8 cellular contexts compared by ENCODE assay signal in genomic region chrX:107826286-107827136, GRCh38. TPM values are rescaled to one million over a fixed set of nuclear protein-coding genes. Genes with fewer than 3 reads are reported as not detected.
DNase-seq lines count a peak whose midpoint lies in the region; ATAC-seq and TF ChIP-seq lines count a peak whose summit lies in the region.

No MANE protein-coding gene starts in this region.

- H3K79me1 ChIP-seq in trophoblast cell (ENCODE audit: low read length), result no peaks in the 10 kb centered on the region

- no peak overlapping the region for H2BK12ac ChIP-seq in trophoblast cell (ENCODE audit: low read length)

- TF ChIP-seq POLR2A in Peyer's patch (IDR thresholded peaks at IDR 0.05), result no peak
- TF ChIP-seq POLR2A in heart left ventricle (IDR thresholded peaks at IDR 0.05), result no peak

- peak overlapping the region; percentile 47 to 64 (median 55) for H3K4me3 ChIP-seq in Peyer's patch
- peak overlapping the region; percentile 31 to 70 (median 58) for H3K4me3 ChIP-seq in heart left ventricle
- H3K4me3 ChIP-seq in trophoblast cell (ENCODE audit: low read depth, low read length), result peak overlapping the region; percentile 77

- no peak overlapping the region for H2BK120ac ChIP-seq in trophoblast cell (ENCODE audit: insufficient read depth, low read length, poor library complexity)

- H3K27me3 Mint-ChIP-seq in activated naive CD8-positive, alpha-beta T cell treated with anti-CD3 and anti-CD28 coated beads for 36 hours, result no peaks in the 10 kb centered on the region

- no peak overlapping the region for H3K18ac ChIP-seq in trophoblast cell (ENCODE audit: low read length)

- no peak overlapping the region for H3K9ac ChIP-seq in trophoblast cell (ENCODE audit: low read length)

- no peaks in the 10 kb centered on the region for H3K4me1 ChIP-seq in Peyer's patch
- H3K4me1 ChIP-seq in heart left ventricle, result peaks cover 0 to 5% (median 0%) of the 10 kb centered on the region in 12 donors
- no peaks in the 10 kb centered on the region for H3K4me1 ChIP-seq in trophoblast cell (ENCODE audit: control insufficient read depth in 1 of 2, insufficient read depth in 2 of 2, low read length in 2 of 2)

- H3K9me3 ChIP-seq in Peyer's patch (no peaks in the 10 kb centered on the region), heart left ventricle (no peaks in the 10 kb centered on the region), trophoblast cell (ENCODE audit: insufficient read depth, low read depth, low read length) (no peaks in the 10 kb centered on the region)

- no peak overlapping the region for H3K4ac ChIP-seq in trophoblast cell (ENCODE audit: low read depth, low read length)

- peak overlapping the region; percentile 79 for H3K4me3 Mint-ChIP-seq in activated naive CD8-positive, alpha-beta T cell treated with anti-CD3 and anti-CD28 coated beads for 36 hours

- H3K79me2 ChIP-seq in trophoblast cell (ENCODE audit: control insufficient read depth, insufficient read depth, low read length, poor library complexity), result no peaks in the 10 kb centered on the region

- no peak overlapping the region for H4K91ac ChIP-seq in trophoblast cell (ENCODE audit: low read depth, low read length)

- H3K36me3 ChIP-seq in Peyer's patch, result no peaks in the 10 kb centered on the region
- H3K36me3 ChIP-seq in heart left ventricle, result no peaks in the 10 kb centered on the region
- H3K36me3 ChIP-seq in trophoblast cell (ENCODE audit: control insufficient read depth in 1 of 2, insufficient read depth in 2 of 2, low read length in 2 of 2), result no peaks in the 10 kb centered on the region

- no peak overlapping the region for H3K23ac ChIP-seq in trophoblast cell (ENCODE audit: low read length)

- H3K27ac Mint-ChIP-seq in activated naive CD8-positive, alpha-beta T cell treated with anti-CD3 and anti-CD28 coated beads for 36 hours, result peak overlapping the region; percentile 70

- peak; percentile 57 for ATAC-seq in GM18511 (IDR thresholded peaks at IDR 0.05; ENCODE audit: unreplicated experiment)
- peak; percentile 52 for ATAC-seq in HG02981 (IDR thresholded peaks at IDR 0.05; ENCODE audit: unreplicated experiment)
- ATAC-seq in heart left ventricle, result peak in 3 of 4 donors; percentile 47 to 79 (median 76)

- TF ChIP-seq CTCF in Peyer's patch (IDR thresholded peaks at IDR 0.05) (no peak), heart left ventricle (IDR thresholded peaks at IDR 0.05) (no peak)

- no peak overlapping the region for H3K14ac ChIP-seq in trophoblast cell (ENCODE audit: low read length)

- no peaks in the 10 kb centered on the region for H3K9me3 Mint-ChIP-seq in activated naive CD8-positive, alpha-beta T cell treated with anti-CD3 and anti-CD28 coated beads for 36 hours

- H4K8ac ChIP-seq in trophoblast cell (ENCODE audit: low read depth, low read length), result peak overlapping the region; percentile 43

- no peaks in the 10 kb centered on the region for H3K36me3 Mint-ChIP-seq in activated naive CD8-positive, alpha-beta T cell treated with anti-CD3 and anti-CD28 coated beads for 36 hours

- no peaks in the 10 kb centered on the region for H3K27me3 ChIP-seq in Peyer's patch
- H3K27me3 ChIP-seq in heart left ventricle, result peaks cover 0 to 54% (median 0%) of the 10 kb centered on the region in 9 donors
- H3K27me3 ChIP-seq in trophoblast cell (ENCODE audit: insufficient read depth, low read length), result peaks cover 4% of the 10 kb centered on the region

- no peak overlapping the region for H4K12ac ChIP-seq in trophoblast cell (ENCODE audit: low read depth, low read length)

- no peak overlapping the region for H2BK5ac ChIP-seq in trophoblast cell (ENCODE audit: low read depth, low read length, poor library complexity)

- peak overlapping the region; percentile 71 for H2AFZ ChIP-seq in trophoblast cell (ENCODE audit: insufficient read depth, low read length, poor library complexity)

- peak; percentile 22 to 56 (median 52) for DNase-seq in Peyer's patch
- peak; percentile 36 for DNase-seq in activated naive CD8-positive, alpha-beta T cell treated with anti-CD3 and anti-CD28 coated beads for 36 hours
- peak; percentile 12 to 63 (median 32) for DNase-seq in heart left ventricle
- peak in 1 of 2 donors; percentile 6 for DNase-seq in trophoblast cell
- no peak for DNase-seq in cerebellar nuclear complex (lab: John Stamatoyannopoulos, UW)
- DNase-seq in SIG-M5 (lab: John Stamatoyannopoulos, UW), result no peak

- H3K27ac ChIP-seq in Peyer's patch, result peak overlapping the region; percentile 71 to 84 (median 79)
- peak overlapping the region; percentile 73 to 90 (median 84) for H3K27ac ChIP-seq in heart left ventricle
- H3K27ac ChIP-seq in trophoblast cell (ENCODE audit: low read depth, low read length), result no peak overlapping the region

- intact Hi-C loops in heart left ventricle (cut with DNase I), result loop anchor here in 2 of 10 donors (10.0 kb wide), 2 partner anchors 68 to 92 kb away; no protein-coding TSS in a partner anchor

- peaks cover 31% of the 10 kb centered on the region for H3K4me1 Mint-ChIP-seq in activated naive CD8-positive, alpha-beta T cell treated with anti-CD3 and anti-CD28 coated beads for 36 hours

- WGBS in heart left ventricle, 4 donors, result 2 to 56% (median 25%) methylated on average over 23 to 92 of the region's 92 CpGs
- WGBS in trophoblast cell (ENCODE audit: extremely low coverage, insufficient coverage, insufficient read length), result no CpG with 5 or more reads among the region's 92 CpGs

- peak overlapping the region; percentile 90 for H3K4me2 ChIP-seq in trophoblast cell (ENCODE audit: low read length)

- no peak overlapping the region for H2AK5ac ChIP-seq in trophoblast cell (ENCODE audit: low read length)

RNA-seq across cellular contexts. Expression of gene MID2, which starts 0.8 kb away (rescaled TPM):
- 10 to 100 TPM in 1 of 4 donors, 1 to 10 TPM in 3; 4.9 to 10.2 (median 8.1) TPM for total RNA-seq in Peyer's patch
- total RNA-seq in activated naive CD8-positive, alpha-beta T cell treated with anti-CD3 and anti-CD28 coated beads for 36 hours, result 1 to 10 TPM; 7.6 to 9.3 TPM
- 10 to 100 TPM in 1 of 9 donors, 1 to 10 TPM in 8; 2.9 to 16.2 (median 6.2) TPM for total RNA-seq in heart left ventricle
- 1 to 10 TPM in 1 of 2 donors, under 1 TPM in 1; 0.53 to 2.1 TPM for polyA plus RNA-seq in heart left ventricle
- 1.3 and 1.6 TPM in 2 replicates for polyA plus RNA-seq in trophoblast cell (2013)

RNA-seq across cellular contexts. Expression of gene NCBP2L, which starts 49.0 kb away (rescaled TPM):
- total RNA-seq in Peyer's patch (not detected), heart left ventricle (not detected)
- total RNA-seq in activated naive CD8-positive, alpha-beta T cell treated with anti-CD3 and anti-CD28 coated beads for 36 hours, result not detected
- polyA plus RNA-seq in heart left ventricle, result not detected
- polyA plus RNA-seq in trophoblast cell (2013), result not detected in 2 replicates

RNA-seq across cellular contexts. Expression of gene TSC22D3, which starts 50.9 kb away (rescaled TPM):
- total RNA-seq in Peyer's patch (1,000 to 10,000 TPM in 1 of 4 donors, 100 to 1,000 TPM in 3; 185 to 1,146 (median 313) TPM), heart left ventricle (100 to 1,000 TPM in 2 of 9 donors, 10 to 100 TPM in 7; 28.0 to 145 (median 30.5) TPM)
- 10 to 100 TPM; 25.2 to 29.7 TPM for total RNA-seq in activated naive CD8-positive, alpha-beta T cell treated with anti-CD3 and anti-CD28 coated beads for 36 hours
- polyA plus RNA-seq in heart left ventricle, result 100 to 1,000 TPM in 1 of 2 donors, 10 to 100 TPM in 1; 41.5 to 113 TPM
- polyA plus RNA-seq in trophoblast cell (2013), result 16.0 and 16.8 TPM in 2 replicates

Comparison
In these comparisons a context has a peak if more than half of its experiments do, and no peak if none do; other contexts are left out.
1. DNase-seq: peak in Peyer's patch (3 of 3), activated naive CD8-positive, alpha-beta T cell treated with anti-CD3 and anti-CD28 coated beads for 36 hours (single experiment) and heart left ventricle (5 of 5); none in cerebellar nuclear complex (0 of 2) and SIG-M5 (single experiment).
2. Peak in every context shown above with its lines, with median percentiles within 50 percentile points of each other: ATAC-seq and H3K4me3 ChIP-seq.